Comparison of ENCODE assay signal across 1 cellular context in the genomic region with DNA sequence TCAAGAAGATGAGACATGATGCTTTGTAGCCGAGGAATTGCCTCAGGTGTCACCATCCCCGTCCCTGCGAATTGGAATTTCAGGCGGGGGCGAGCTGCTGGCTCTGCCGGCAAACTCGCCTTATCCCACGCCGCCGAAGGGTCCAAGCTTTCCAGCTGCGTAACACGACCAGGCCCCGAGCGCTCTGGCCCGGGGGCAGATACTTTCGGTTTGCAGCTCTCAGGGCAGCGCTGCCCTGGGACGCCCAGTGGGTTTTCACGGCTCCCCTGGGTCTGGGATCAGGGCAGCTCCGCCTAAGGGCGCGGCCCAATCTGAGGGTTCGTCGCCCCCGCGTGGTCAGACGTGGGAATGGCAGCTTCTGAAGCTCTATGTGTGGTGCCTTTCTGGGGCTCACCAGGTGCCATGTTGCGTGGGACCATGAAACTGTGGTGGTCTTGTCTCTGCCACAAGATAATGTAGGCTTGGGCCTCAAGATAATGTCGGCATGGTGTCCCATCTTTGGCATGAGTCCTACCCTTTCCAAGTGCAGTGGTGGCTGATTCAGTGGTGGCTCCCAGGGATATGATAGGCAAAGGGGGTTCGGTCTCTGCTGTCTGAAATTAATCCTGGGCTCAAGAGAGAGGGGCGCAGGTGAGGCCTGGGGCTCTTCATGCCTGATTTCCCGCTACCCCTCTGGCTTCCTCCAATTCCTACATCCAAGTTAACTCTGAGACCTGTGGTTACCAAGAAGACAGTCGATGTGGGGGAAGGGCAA.
TF ChIP-seq lines count a peak whose summit lies in the region.

No MANE protein-coding gene starts in this region.

TF ChIP-seq in Ishikawa, 13 proteins besides CTCF, POLR2A, EP300 and RAD21:
- TF ChIP-seq ZBTB7A (IDR thresholded peaks at IDR 0.05; ENCODE audit: low read depth) (peak; percentile 60; the same call in 1 of the 2 replicates), FOXM1 (IDR thresholded peaks at IDR 0.05; ENCODE audit: borderline replicate concordance, low read depth) (no peak), CEBPB (IDR thresholded peaks at IDR 0.05) (no peak), CREB1 (IDR thresholded peaks at IDR 0.05; ENCODE audit: low read depth) (no peak), NFIC (IDR thresholded peaks at IDR 0.05) (no peak), YY1 (IDR thresholded peaks at IDR 0.05; ENCODE audit: low read depth) (peak; percentile 49; the same call in 1 of the 2 replicates), TCF12 (IDR thresholded peaks at IDR 0.05; ENCODE audit: low read depth) (no peak), EGR1 (IDR thresholded peaks at IDR 0.05) (0 out of 2 replicates have a peak, but pooled peaks have one; percentile 16), TEAD4 (IDR thresholded peaks at IDR 0.05) (no peak)
- TF ChIP-seq, protein P1, sequence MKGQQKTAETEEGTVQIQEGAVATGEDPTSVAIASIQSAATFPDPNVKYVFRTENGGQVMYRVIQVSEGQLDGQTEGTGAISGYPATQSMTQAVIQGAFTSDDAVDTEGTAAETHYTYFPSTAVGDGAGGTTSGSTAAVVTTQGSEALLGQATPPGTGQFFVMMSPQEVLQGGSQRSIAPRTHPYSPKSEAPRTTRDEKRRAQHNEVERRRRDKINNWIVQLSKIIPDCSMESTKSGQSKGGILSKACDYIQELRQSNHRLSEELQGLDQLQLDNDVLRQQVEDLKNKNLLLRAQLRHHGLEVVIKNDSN (IDR thresholded peaks at IDR 0.05), result no peak
- TF ChIP-seq, protein P2, sequence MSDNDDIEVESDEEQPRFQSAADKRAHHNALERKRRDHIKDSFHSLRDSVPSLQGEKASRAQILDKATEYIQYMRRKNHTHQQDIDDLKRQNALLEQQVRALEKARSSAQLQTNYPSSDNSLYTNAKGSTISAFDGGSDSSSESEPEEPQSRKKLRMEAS (IDR thresholded peaks at IDR 0.05), result 0 out of 2 replicates have a peak, but pooled peaks have one; percentile 26
- TF ChIP-seq, protein P3, sequence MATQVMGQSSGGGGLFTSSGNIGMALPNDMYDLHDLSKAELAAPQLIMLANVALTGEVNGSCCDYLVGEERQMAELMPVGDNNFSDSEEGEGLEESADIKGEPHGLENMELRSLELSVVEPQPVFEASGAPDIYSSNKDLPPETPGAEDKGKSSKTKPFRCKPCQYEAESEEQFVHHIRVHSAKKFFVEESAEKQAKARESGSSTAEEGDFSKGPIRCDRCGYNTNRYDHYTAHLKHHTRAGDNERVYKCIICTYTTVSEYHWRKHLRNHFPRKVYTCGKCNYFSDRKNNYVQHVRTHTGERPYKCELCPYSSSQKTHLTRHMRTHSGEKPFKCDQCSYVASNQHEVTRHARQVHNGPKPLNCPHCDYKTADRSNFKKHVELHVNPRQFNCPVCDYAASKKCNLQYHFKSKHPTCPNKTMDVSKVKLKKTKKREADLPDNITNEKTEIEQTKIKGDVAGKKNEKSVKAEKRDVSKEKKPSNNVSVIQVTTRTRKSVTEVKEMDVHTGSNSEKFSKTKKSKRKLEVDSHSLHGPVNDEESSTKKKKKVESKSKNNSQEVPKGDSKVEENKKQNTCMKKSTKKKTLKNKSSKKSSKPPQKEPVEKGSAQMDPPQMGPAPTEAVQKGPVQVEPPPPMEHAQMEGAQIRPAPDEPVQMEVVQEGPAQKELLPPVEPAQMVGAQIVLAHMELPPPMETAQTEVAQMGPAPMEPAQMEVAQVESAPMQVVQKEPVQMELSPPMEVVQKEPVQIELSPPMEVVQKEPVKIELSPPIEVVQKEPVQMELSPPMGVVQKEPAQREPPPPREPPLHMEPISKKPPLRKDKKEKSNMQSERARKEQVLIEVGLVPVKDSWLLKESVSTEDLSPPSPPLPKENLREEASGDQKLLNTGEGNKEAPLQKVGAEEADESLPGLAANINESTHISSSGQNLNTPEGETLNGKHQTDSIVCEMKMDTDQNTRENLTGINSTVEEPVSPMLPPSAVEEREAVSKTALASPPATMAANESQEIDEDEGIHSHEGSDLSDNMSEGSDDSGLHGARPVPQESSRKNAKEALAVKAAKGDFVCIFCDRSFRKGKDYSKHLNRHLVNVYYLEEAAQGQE (IDR thresholded peaks at IDR 0.05; ENCODE audit: low read depth), result no peak
TF ChIP-seq in Ishikawa: peak in this region for 4.
